18 cellular contexts compared by ENCODE assay signal in the genomic region with DNA sequence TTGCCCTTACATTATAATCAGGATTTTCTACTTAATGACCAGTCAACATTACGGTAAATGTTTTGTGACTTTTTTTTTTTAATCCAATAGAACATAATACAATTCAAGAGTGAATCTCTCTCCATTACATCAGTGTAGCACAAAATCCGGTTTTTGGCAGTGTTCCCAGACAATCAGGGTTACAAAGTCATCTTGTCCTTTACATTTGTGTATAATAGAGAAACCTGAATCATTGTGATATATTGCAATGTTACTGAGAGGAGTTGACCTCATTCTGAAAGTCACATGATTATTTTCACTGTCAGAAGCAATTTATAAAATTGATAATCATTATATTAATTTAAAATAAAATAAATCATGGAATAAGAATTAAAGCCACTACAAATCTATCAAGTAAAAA.
A peak's percentile ranks its signal among the peaks of the same experiment; 100 is the strongest.
DNase-seq lines count a peak whose midpoint lies in the region; TF ChIP-seq lines count a peak whose summit lies in the region.
"Had no signal": no experiment of that assay in that cellular context is flagged by ENCODE, and none has a peak within 500 bp of the region (broad histone marks: within the 10 kb centered on the region; RNA-seq: fewer than 3 reads in every experiment).

No MANE protein-coding gene starts in this region.

- DNase-seq in NCI-H2081 (lab: John Stamatoyannopoulos, UW) (peak; percentile 26 to 68), NCI-H2081 treated with DMSO at 0.1 percent for 48 hours (lab: John Stamatoyannopoulos, UW) (no peak), NCI-H2227 treated with DMSO at 0.1 percent for 48 hours (lab: John Stamatoyannopoulos, UW) (peak; percentile 1), astrocyte of the hippocampus (ENCODE audit: low read depth, low spot score) (peak; percentile 21), putamen (ENCODE audit: low spot score) (peak; percentile 8), tibial nerve (ENCODE audit: low spot score in 2 of 2) (no peak), NCI-H187 treated with DMSO at 0.1 percent for 48 hours (lab: John Stamatoyannopoulos, UW) (no peak)
- DNase-seq in activated T-cell treated with anti-CD3 and anti-CD28 coated beads, Interleukin-2, amount 50 U/mL, for 1 hour = no peak
- DNase-seq: ACHN; activated CD8-positive, alpha-beta memory T cell treated with anti-CD3 and anti-CD28 coated beads, Interleukin-2, amount 50 U/mL, for 4 hours; activated naive CD4-positive, alpha-beta T cell treated with anti-CD3 and anti-CD28 coated beads for 36 hours; CD8-positive, alpha-beta memory T cell; foreskin melanocyte; NCI-H2029 treated with DMSO at 0.1 percent for 48 hours; small intestine; stimulated activated naive CD8-positive, alpha-beta T cell treated with anti-CD3 and anti-CD28 coated beads, Interleukin-15, amount 100 ng/mL, for 72 hours; T-cell had no signal

- no peaks in the 10 kb centered on the region for H3K27me3 ChIP-seq in tibial nerve
- H3K27me3 ChIP-seq: neutrophil had no signal

- TF ChIP-seq POLR2A in tibial nerve (IDR thresholded peaks at IDR 0.05) = no peak

- TF ChIP-seq CTCF in tibial nerve (IDR thresholded peaks at IDR 0.05) = no peak

- 20 to 24% methylated on average over 2 of the region's 2 CpGs for WGBS in tibial nerve, 2 donors

- no peaks in the 10 kb centered on the region for H3K9me3 ChIP-seq in tibial nerve

- no peak for TF ChIP-seq EP300 in tibial nerve (IDR thresholded peaks at IDR 0.05)

- no peaks in the 10 kb centered on the region for H3K4me1 ChIP-seq in tibial nerve

- H3K36me3 ChIP-seq in tibial nerve = no peaks in the 10 kb centered on the region
- H3K36me3 ChIP-seq: neutrophil had no signal

- no peak overlapping the region for H3K4me3 ChIP-seq in tibial nerve

- no peak overlapping the region for H3K27ac ChIP-seq in tibial nerve
- H3K27ac ChIP-seq: neutrophil had no signal

Comparison
In these comparisons a context has a peak if more than half of its experiments do, and no peak if none do; other contexts are left out.
1. DNase-seq: peak in NCI-H2081 (2 of 2), NCI-H2227 treated with DMSO at 0.1 percent for 48 hours (single experiment), astrocyte of the hippocampus (single experiment) and putamen (single experiment); none in NCI-H2081 treated with DMSO at 0.1 percent for 48 hours (single experiment), tibial nerve (0 of 2), NCI-H187 treated with DMSO at 0.1 percent for 48 hours (single experiment) and activated T-cell treated with anti-CD3 and anti-CD28 coated beads, Interleukin-2, amount 50 U/mL, for 1 hour (single experiment).